ENCODE assay signal across 17 cellular contexts in genomic region chr1:245091171-245091621, GRCh38.
DNase-seq lines count a peak whose midpoint lies in the region; FAIRE-seq and TF ChIP-seq lines count a peak whose summit lies in the region.
"Had no signal": no experiment of that assay in that cellular context is flagged by ENCODE, and none has a peak within 500 bp of the region (broad histone marks: within the 10 kb centered on the region; RNA-seq: fewer than 3 reads in every experiment).

No MANE protein-coding gene starts in this region.

- TF ChIP-seq CTCF in RWPE1 (conservative IDR thresholded peaks at IDR 0.05; ENCODE audit: low read depth) (no peak), D721Med (IDR thresholded peaks at IDR 0.05; ENCODE audit: insufficient read depth, missing control alignments) (no peak)

- no peak overlapping the region for H3K4me3 ChIP-seq in mesodermal cell (ENCODE audit: extremely low read depth, insufficient read depth, low read length, poor library complexity, severe bottlenecking)
- H3K4me3 ChIP-seq: suprapubic skin had no signal

- POLR2A ChIA-PET in RWPE1 (lab: Yijun Ruan, JAX; ENCODE audit: low non-redundant PET): interaction anchor here (0.6 kb wide), 1 partner anchor 306 kb away, joined by 3 read pairs; no protein-coding TSS in a partner anchor

- no peak for FAIRE-seq in D721Med (lab: Jason Lieb, UNC)
- FAIRE-seq: colon had no signal

- no peaks in the 10 kb centered on the region for H3K9me3 ChIP-seq in mesodermal cell (ENCODE audit: control insufficient read depth, low read length)
- H3K9me3 ChIP-seq: suprapubic skin had no signal

- peaks cover 28% of the 10 kb centered on the region for H3K4me1 ChIP-seq in mesodermal cell (ENCODE audit: control insufficient read depth, insufficient read depth, low read length, poor library complexity, severe bottlenecking)
- H3K4me1 ChIP-seq: suprapubic skin had no signal

- H3K27ac ChIP-seq in RWPE1: peak overlapping the region; percentile 85
- H3K27ac ChIP-seq in epithelial cell of prostate: peak overlapping the region; percentile 95
- peak overlapping the region; percentile 83 for H3K27ac ChIP-seq in mesodermal cell (ENCODE audit: low read depth, low read length, severe bottlenecking)
- no peak overlapping the region for H3K27ac ChIP-seq in caudate nucleus (ENCODE audit: low read depth, low read length)
- H3K27ac ChIP-seq: suprapubic skin had no signal

- peaks cover 3% of the 10 kb centered on the region for H3K36me3 ChIP-seq in mesodermal cell (ENCODE audit: control insufficient read depth, insufficient read depth, low read length)
- H3K36me3 ChIP-seq: suprapubic skin had no signal

- CTCF ChIA-PET in RWPE1 (lab: Yijun Ruan, JAX): no interaction called here

- DNase-seq in EL (peak; percentile 4), RWPE1 (ENCODE audit: low spot score) (no peak), epithelial cell of prostate (ENCODE audit: low read depth, low spot score) (no peak), D721Med (ENCODE audit: insufficient read length, low spot score) (no peak), medulla oblongata (ENCODE audit: extremely low spot score) (no peak), caudate nucleus (lab: John Stamatoyannopoulos, UW) (no peak)
- DNase-seq: activated CD4-positive, alpha-beta T cell treated with anti-CD3 and anti-CD28 coated beads, Interleukin-2, amount 50 U/mL, for 4 hours; anterior cingulate cortex; CD8-positive, alpha-beta memory T cell; KG1; MV-4-11; NCI-H187; stimulated activated CD4-positive, alpha-beta T cell treated with anti-CD3 and anti-CD28 coated beads, Interleukin-12 subunit alpha, Interleukin-12 subunit beta, amount 100 ng/mL, for 4 hours; T-cell had no signal

- 96 to 98% methylated on average over 11 to 15 of the region's 16 CpGs for WGBS in mesodermal cell (ENCODE audit: insufficient coverage in 2 of 2), 2 experiments
